2 cellular contexts compared by ENCODE assay signal in genomic region chr5:98433022-98433421, GRCh38.
TF ChIP-seq lines count a peak whose summit lies in the region.

No MANE protein-coding gene starts in this region.

TF ChIP-seq in GM23338, 12 proteins besides CTCF, POLR2A, EP300 and RAD21 (continued from another document):
- TF ChIP-seq REST (IDR thresholded peaks at IDR 0.05; ENCODE audit: unreplicated experiment), result no peak
- TF ChIP-seq POLR2AphosphoS5 (IDR thresholded peaks at IDR 0.05; ENCODE audit: low read depth), result no peak
- TF ChIP-seq EZH2 (IDR thresholded peaks at IDR 0.05; ENCODE audit: low read depth, unreplicated experiment), result no peak
- TF ChIP-seq NANOG (IDR thresholded peaks at IDR 0.05; ENCODE audit: borderline replicate concordance), result no peak
- TF ChIP-seq ETS1 (IDR thresholded peaks at IDR 0.05), result no peak

TF ChIP-seq in SK-N-SH treated with all-trans-retinoic acid at 6 μM for 48 hours, 23 proteins besides CTCF, POLR2A, EP300 and RAD21 (continued from another document):
- TF ChIP-seq TSHZ2 (CRISPR knock-in tag; IDR thresholded peaks at IDR 0.05) (no peak), ZNF8 (CRISPR knock-in tag; IDR thresholded peaks at IDR 0.05) (no peak), CSRNP3 (CRISPR knock-in tag; IDR thresholded peaks at IDR 0.05) (no peak), ZC3H10 (CRISPR knock-in tag; IDR thresholded peaks at IDR 0.05) (no peak), PPARA (CRISPR knock-in tag; IDR thresholded peaks at IDR 0.05; ENCODE audit: borderline replicate concordance) (no peak)
